In genomic region chr1:221979461-221980032, GRCh38 we compare ENCODE assay signal across 15 cellular contexts.
A peak's percentile ranks its signal among the peaks of the same experiment; 100 is the strongest.
DNase-seq lines count a peak whose midpoint lies in the region; TF ChIP-seq lines count a peak whose summit lies in the region.
"Had no signal": no experiment of that assay in that cellular context is flagged by ENCODE, and none has a peak within 500 bp of the region (broad histone marks: within the 10 kb centered on the region; RNA-seq: fewer than 3 reads in every experiment).

No MANE protein-coding gene starts in this region.

- H3K4me1 ChIP-seq in OCI-LY7 (ENCODE audit: insufficient read depth, low read length, poor library complexity, severe bottlenecking), result no peaks in the 10 kb centered on the region
- peaks cover 9% of the 10 kb centered on the region for H3K4me1 ChIP-seq in osteoblast (ENCODE audit: insufficient read depth, low read length)
- H3K4me1 ChIP-seq: transverse colon had no signal

- H3K4me1 Mint-ChIP-seq in endothelial cell (ENCODE audit: unreplicated experiment), result peaks cover 3% of the 10 kb centered on the region
- H3K4me1 Mint-ChIP-seq: activated CD4-positive, alpha-beta memory T cell treated with anti-CD3 and anti-CD28 coated beads, Interleukin-2, amount 10 ng/mL, durations not matched to agents 7 days and 5 days; activated naive CD8-positive, alpha-beta T cell treated with anti-CD3 and anti-CD28 coated beads, Interleukin-2, amount 10 ng/mL, durations not matched to agents 7 days and 5 days had no signal

- no peaks in the 10 kb centered on the region for H3K36me3 ChIP-seq in OCI-LY7 (ENCODE audit: insufficient read depth, low read length)
- no peaks in the 10 kb centered on the region for H3K36me3 ChIP-seq in osteoblast (ENCODE audit: insufficient read depth, low read length)
- H3K36me3 ChIP-seq: transverse colon had no signal

- H3K27ac Mint-ChIP-seq in endothelial cell (ENCODE audit: unreplicated experiment), result no peak overlapping the region
- H3K27ac Mint-ChIP-seq: activated CD4-positive, alpha-beta memory T cell treated with anti-CD3 and anti-CD28 coated beads, Interleukin-2, amount 10 ng/mL, durations not matched to agents 7 days and 5 days; activated naive CD8-positive, alpha-beta T cell treated with anti-CD3 and anti-CD28 coated beads, Interleukin-2, amount 10 ng/mL, durations not matched to agents 7 days and 5 days; T-helper 17 cell had no signal

- H3K4me3 Mint-ChIP-seq in endothelial cell (ENCODE audit: unreplicated experiment), result no peak overlapping the region
- H3K4me3 Mint-ChIP-seq: activated CD4-positive, alpha-beta memory T cell treated with anti-CD3 and anti-CD28 coated beads, Interleukin-2, amount 10 ng/mL, durations not matched to agents 7 days and 5 days; activated naive CD8-positive, alpha-beta T cell treated with anti-CD3 and anti-CD28 coated beads, Interleukin-2, amount 10 ng/mL, durations not matched to agents 7 days and 5 days; T-helper 17 cell had no signal

- TF ChIP-seq CTCF in OCI-LY7 (conservative IDR thresholded peaks at IDR 0.05; ENCODE audit: low read length), result 0 out of 2 replicates have a peak, but pooled peaks have one; percentile 13
- TF ChIP-seq CTCF in endothelial cell (IDR thresholded peaks at IDR 0.05; ENCODE audit: unreplicated experiment), result peak; percentile 37
- peak; percentile 38 for TF ChIP-seq CTCF in osteoblast (IDR thresholded peaks at IDR 0.05; ENCODE audit: extremely low read depth, low read depth, low read length)

- CTCF ChIA-PET in OCI-LY7 (lab: Charles Lee; ENCODE audit: unreplicated experiment), result no interaction called here

- H4K20me1 ChIP-seq in OCI-LY7 (ENCODE audit: insufficient read depth, low read length) (no peaks in the 10 kb centered on the region), osteoblast (ENCODE audit: insufficient read depth, low read length) (no peaks in the 10 kb centered on the region)

- H3K27ac ChIP-seq in OCI-LY7 (ENCODE audit: low read depth, low read length, poor library complexity, severe bottlenecking) (no peak overlapping the region), osteoblast (ENCODE audit: low read depth, low read length) (no peak overlapping the region)
- H3K27ac ChIP-seq: transverse colon had no signal

- BruUV-seq in OCI-LY7 (replicated peaks; lab: Mats Ljungman, UMichigan), result no TSS peak

- DNase-seq in NCI-H82 (lab: John Stamatoyannopoulos, UW) (peak; percentile 20), NCI-H82 treated with DMSO at 0.1 percent for 48 hours (lab: John Stamatoyannopoulos, UW; ENCODE audit: unreplicated experiment) (no peak), OCI-LY7 (ENCODE audit: low spot score) (no peak), endothelial cell (ENCODE audit: low spot score) (no peak), osteoblast (ENCODE audit: insufficient read length, low spot score, missing footprints) (no peak), cerebellar cortex (ENCODE audit: low spot score) (no peak), NCI-H2171 (lab: John Stamatoyannopoulos, UW) (no peak), NK-92 (lab: John Stamatoyannopoulos, UW; ENCODE audit: unreplicated experiment) (no peak)
- DNase-seq: activated CD4-positive, alpha-beta memory T cell treated with anti-CD3 and anti-CD28 coated beads, Interleukin-2, amount 10 ng/mL, durations not matched to agents 7 days and 5 days; activated naive CD8-positive, alpha-beta T cell treated with anti-CD3 and anti-CD28 coated beads, Interleukin-2, amount 10 ng/mL, durations not matched to agents 7 days and 5 days; effector CD8-positive, alpha-beta T cell; MV-4-11; NCI-H526 treated with DMSO at 0.1 percent for 48 hours; T-helper 17 cell; transverse colon had no signal

- no peaks in the 10 kb centered on the region for H3K79me2 ChIP-seq in OCI-LY7 (ENCODE audit: insufficient read depth, low read depth, low read length)
- no peaks in the 10 kb centered on the region for H3K79me2 ChIP-seq in osteoblast (ENCODE audit: insufficient read depth, low read length)

- no peaks in the 10 kb centered on the region for H3K9me2 ChIP-seq in OCI-LY7 (ENCODE audit: insufficient read depth, low read length)

- H3K27me3 Mint-ChIP-seq in endothelial cell (ENCODE audit: unreplicated experiment), result peaks cover 5% of the 10 kb centered on the region

- H3K4me2 ChIP-seq in OCI-LY7 (ENCODE audit: low read length), result no peak overlapping the region
- H3K4me2 ChIP-seq in osteoblast (ENCODE audit: insufficient read depth, low read length), result no peak overlapping the region

- no peaks in the 10 kb centered on the region for H3K27me3 ChIP-seq in osteoblast (ENCODE audit: insufficient read depth, low read length)
- H3K27me3 ChIP-seq: transverse colon had no signal

- H3K36me3 Mint-ChIP-seq in endothelial cell (ENCODE audit: low read depth, unreplicated experiment), result no peaks in the 10 kb centered on the region
- H3K36me3 Mint-ChIP-seq: activated naive CD8-positive, alpha-beta T cell treated with anti-CD3 and anti-CD28 coated beads, Interleukin-2, amount 10 ng/mL, durations not matched to agents 7 days and 5 days had no signal

- intact Hi-C loops in OCI-LY7 (cut with micrococcal nuclease; ENCODE audit: unreplicated experiment), result no loop called here

- no peaks in the 10 kb centered on the region for H3K9me3 ChIP-seq in OCI-LY7 (ENCODE audit: low read length)
- no peaks in the 10 kb centered on the region for H3K9me3 ChIP-seq in osteoblast (ENCODE audit: low read depth, low read length)
- H3K9me3 ChIP-seq: transverse colon had no signal

- POLR2A ChIA-PET in OCI-LY7 (lab: Charles Lee), result no interaction called here

- no peak overlapping the region for H2AFZ ChIP-seq in OCI-LY7 (ENCODE audit: low read length)
- H2AFZ ChIP-seq in osteoblast (ENCODE audit: low read length), result no peak overlapping the region

- H3K9me3 Mint-ChIP-seq in endothelial cell (ENCODE audit: unreplicated experiment), result no peaks in the 10 kb centered on the region
- H3K9me3 Mint-ChIP-seq: activated CD4-positive, alpha-beta memory T cell treated with anti-CD3 and anti-CD28 coated beads, Interleukin-2, amount 10 ng/mL, durations not matched to agents 7 days and 5 days; activated naive CD8-positive, alpha-beta T cell treated with anti-CD3 and anti-CD28 coated beads, Interleukin-2, amount 10 ng/mL, durations not matched to agents 7 days and 5 days had no signal

- H3K4me3 ChIP-seq in OCI-LY7 (ENCODE audit: low read depth, low read length, poor library complexity, severe bottlenecking), result no peak overlapping the region
- H3K4me3 ChIP-seq in osteoblast (ENCODE audit: insufficient read depth, low read length), result no peak overlapping the region
- H3K4me3 ChIP-seq: transverse colon had no signal
